10 cellular contexts compared by ENCODE assay signal in genomic region chr4:76211769-76212168, GRCh38. TPM values are rescaled to one million over a fixed set of nuclear protein-coding genes. Genes with fewer than 3 reads are reported as not detected.
A peak's percentile ranks its signal among the peaks of the same experiment; 100 is the strongest.
DNase-seq lines count a peak whose midpoint lies in the region; ATAC-seq and TF ChIP-seq lines count a peak whose summit lies in the region.
"Had no signal": no experiment of that assay in that cellular context is flagged by ENCODE, and none has a peak within 500 bp of the region (broad histone marks: within the 10 kb centered on the region; RNA-seq: fewer than 3 reads in every experiment).

No MANE protein-coding gene starts in this region.

- H3K27ac ChIP-seq in dorsolateral prefrontal cortex = peak overlapping the region in 58 of 59 donors; percentile 43 to 100 (median 99)
- peak overlapping the region; percentile 94 for H3K27ac ChIP-seq in muscle layer of duodenum (ENCODE audit: low read length)
- peak overlapping the region; percentile 97 to 98 (median 98) for H3K27ac ChIP-seq in transverse colon
- no peak overlapping the region for H3K27ac ChIP-seq in trophoblast cell (ENCODE audit: low read depth, low read length)

- no peak overlapping the region for H4K12ac ChIP-seq in trophoblast cell (ENCODE audit: low read depth, low read length)

- peaks cover 9% of the 10 kb centered on the region for H3K79me1 ChIP-seq in trophoblast cell (ENCODE audit: low read length)

- H3K9me3 ChIP-seq in muscle layer of duodenum (ENCODE audit: control insufficient read depth in 1 of 2, low read length in 2 of 2) = no peaks in the 10 kb centered on the region
- H3K9me3 ChIP-seq in transverse colon = no peaks in the 10 kb centered on the region
- H3K9me3 ChIP-seq in trophoblast cell (ENCODE audit: insufficient read depth, low read depth, low read length) = no peaks in the 10 kb centered on the region

- no peak overlapping the region for H3K4ac ChIP-seq in trophoblast cell (ENCODE audit: low read depth, low read length)

- 48% methylated on average over 2 of the region's 2 CpGs; no CpG with 5 or more reads in 1 of the 2 donors for WGBS in transverse colon (ENCODE audit: low coverage in 1 of 2), 2 donors
- no CpG with 5 or more reads among the region's 2 CpGs for WGBS in trophoblast cell (ENCODE audit: extremely low coverage, insufficient coverage, insufficient read length)

- H3K4me1 ChIP-seq in muscle layer of duodenum (ENCODE audit: control insufficient read depth in 1 of 2, insufficient read depth in 2 of 2, low read length in 2 of 2) (peaks cover 50 to 56% of the 10 kb centered on the region in 2 donors), transverse colon (peaks cover 50 to 86% (median 68%) of the 10 kb centered on the region in 4 donors), trophoblast cell (ENCODE audit: control insufficient read depth in 1 of 2, insufficient read depth in 2 of 2, low read length in 2 of 2) (peaks cover 8 to 11% of the 10 kb centered on the region in 2 experiments)

- DNase-seq in DMS53 (lab: John Stamatoyannopoulos, UW) (peak; percentile 15), DMS53 treated with DMSO at 0.1 percent for 48 hours (lab: John Stamatoyannopoulos, UW; ENCODE audit: unreplicated experiment) (no peak), dorsolateral prefrontal cortex (no peak), transverse colon (no peak), anterior cingulate cortex (lab: John Stamatoyannopoulos, UW) (no peak), trophoblast cell (no peak)
- DNase-seq: 8988T; effector CD8-positive, alpha-beta T cell had no signal

- H3K27me3 ChIP-seq in dorsolateral prefrontal cortex = no peaks in the 10 kb centered on the region
- no peaks in the 10 kb centered on the region for H3K27me3 ChIP-seq in muscle layer of duodenum (ENCODE audit: low read depth, low read length)
- no peaks in the 10 kb centered on the region for H3K27me3 ChIP-seq in transverse colon
- no peaks in the 10 kb centered on the region for H3K27me3 ChIP-seq in trophoblast cell (ENCODE audit: insufficient read depth, low read length)

- H3K23ac ChIP-seq in trophoblast cell (ENCODE audit: low read length) = no peak overlapping the region

- no peak for TF ChIP-seq POLR2A in transverse colon (IDR thresholded peaks at IDR 0.05)

- no peak for ATAC-seq in GM19463 (IDR thresholded peaks at IDR 0.05; ENCODE audit: unreplicated experiment)

- intact Hi-C loops in dorsolateral prefrontal cortex (cut with DNase I) = loop anchor here (2.0 to 10.0 kb wide), 5 partner anchors 13 to 93 kb away; partner anchors contain the start of genes FAM47E (in 1 of the 2), NUP54 (in 1 of the 2) and STBD1 (in 1 of the 2)
- intact Hi-C loops in transverse colon (cut with DNase I; ENCODE audit: low total_unique reads) = no loop called here

- no peak overlapping the region for H4K8ac ChIP-seq in trophoblast cell (ENCODE audit: low read depth, low read length)

- no peak overlapping the region for H2BK12ac ChIP-seq in trophoblast cell (ENCODE audit: low read length)

- H2BK5ac ChIP-seq in trophoblast cell (ENCODE audit: low read depth, low read length, poor library complexity) = no peak overlapping the region

- TF ChIP-seq EP300 in transverse colon (IDR thresholded peaks at IDR 0.05; ENCODE audit: low read depth) = no peak

- H3K9ac ChIP-seq in trophoblast cell (ENCODE audit: low read length) = no peak overlapping the region

- TF ChIP-seq CTCF in dorsolateral prefrontal cortex (IDR thresholded peaks at IDR 0.05 in 54 of 56, conservative IDR thresholded peaks at IDR 0.05 in 2 of 56; ENCODE audit: low read depth in 1 of 56, partially characterized antibody in 56 of 56) (no peak), transverse colon (IDR thresholded peaks at IDR 0.05) (no peak)

- H2BK120ac ChIP-seq in trophoblast cell (ENCODE audit: insufficient read depth, low read length, poor library complexity) = no peak overlapping the region

- in situ Hi-C loops in transverse colon (cut with MboI; ENCODE audit: low pct_ligation_motif_present in 1 of 4, low pct_unique_long_range_greater_than_20kb in 1 of 4, low sequenced_read_pairs in 3 of 4) = no loop called here

- H3K18ac ChIP-seq in trophoblast cell (ENCODE audit: low read length) = no peak overlapping the region

- peak overlapping the region; percentile 59 to 98 (median 89) for H3K4me3 ChIP-seq in dorsolateral prefrontal cortex
- peak overlapping the region; percentile 71 to 81 for H3K4me3 ChIP-seq in muscle layer of duodenum (ENCODE audit: low read depth in 1 of 2, low read length in 2 of 2)
- H3K4me3 ChIP-seq in transverse colon = peak overlapping the region; percentile 10 to 73 (median 68)
- no peak overlapping the region for H3K4me3 ChIP-seq in trophoblast cell (ENCODE audit: low read depth, low read length)

- peaks cover 7% of the 10 kb centered on the region for H3K79me2 ChIP-seq in trophoblast cell (ENCODE audit: control insufficient read depth, insufficient read depth, low read length, poor library complexity)

- H2AK5ac ChIP-seq in trophoblast cell (ENCODE audit: low read length) = no peak overlapping the region

- no peak overlapping the region for H3K14ac ChIP-seq in trophoblast cell (ENCODE audit: low read length)

- H3K4me2 ChIP-seq in trophoblast cell (ENCODE audit: low read length) = no peak overlapping the region

- no peak overlapping the region for H4K91ac ChIP-seq in trophoblast cell (ENCODE audit: low read depth, low read length)

- H3K36me3 ChIP-seq in muscle layer of duodenum (ENCODE audit: control insufficient read depth in 1 of 2, insufficient read depth in 2 of 2, low read length in 2 of 2) (no peaks in the 10 kb centered on the region), transverse colon (no peaks in the 10 kb centered on the region), trophoblast cell (ENCODE audit: control insufficient read depth in 1 of 2, insufficient read depth in 2 of 2, low read length in 2 of 2) (no peaks in the 10 kb centered on the region)

- H2AFZ ChIP-seq in trophoblast cell (ENCODE audit: insufficient read depth, low read length, poor library complexity) = no peak overlapping the region

RNA-seq across cellular contexts. Expression of gene SCARB2, which starts 1.9 kb away (rescaled TPM):
- total RNA-seq in dorsolateral prefrontal cortex (100 to 1,000 TPM; 107 to 347 (median 169) TPM), transverse colon (100 to 1,000 TPM; 139 to 210 (median 194) TPM)
- 45.2 and 49.8 TPM in 2 replicates for polyA plus RNA-seq in trophoblast cell (2013)

RNA-seq across cellular contexts. Expression of gene FAM47E, which starts 39.8 kb away (rescaled TPM):
- total RNA-seq in dorsolateral prefrontal cortex = 10 to 100 TPM in 118 of 120 experiments, 1 to 10 TPM in 2; 7.2 to 35.1 (median 21.0) TPM
- total RNA-seq in transverse colon = 1 to 10 TPM in 3 of 4 donors, under 1 TPM in 1; 0.20 to 7.8 (median 2.8) TPM
- 0.38 and 0.47 TPM in 2 replicates for polyA plus RNA-seq in trophoblast cell (2013)
